1 cellular context compared by ENCODE assay signal in the genomic region with DNA sequence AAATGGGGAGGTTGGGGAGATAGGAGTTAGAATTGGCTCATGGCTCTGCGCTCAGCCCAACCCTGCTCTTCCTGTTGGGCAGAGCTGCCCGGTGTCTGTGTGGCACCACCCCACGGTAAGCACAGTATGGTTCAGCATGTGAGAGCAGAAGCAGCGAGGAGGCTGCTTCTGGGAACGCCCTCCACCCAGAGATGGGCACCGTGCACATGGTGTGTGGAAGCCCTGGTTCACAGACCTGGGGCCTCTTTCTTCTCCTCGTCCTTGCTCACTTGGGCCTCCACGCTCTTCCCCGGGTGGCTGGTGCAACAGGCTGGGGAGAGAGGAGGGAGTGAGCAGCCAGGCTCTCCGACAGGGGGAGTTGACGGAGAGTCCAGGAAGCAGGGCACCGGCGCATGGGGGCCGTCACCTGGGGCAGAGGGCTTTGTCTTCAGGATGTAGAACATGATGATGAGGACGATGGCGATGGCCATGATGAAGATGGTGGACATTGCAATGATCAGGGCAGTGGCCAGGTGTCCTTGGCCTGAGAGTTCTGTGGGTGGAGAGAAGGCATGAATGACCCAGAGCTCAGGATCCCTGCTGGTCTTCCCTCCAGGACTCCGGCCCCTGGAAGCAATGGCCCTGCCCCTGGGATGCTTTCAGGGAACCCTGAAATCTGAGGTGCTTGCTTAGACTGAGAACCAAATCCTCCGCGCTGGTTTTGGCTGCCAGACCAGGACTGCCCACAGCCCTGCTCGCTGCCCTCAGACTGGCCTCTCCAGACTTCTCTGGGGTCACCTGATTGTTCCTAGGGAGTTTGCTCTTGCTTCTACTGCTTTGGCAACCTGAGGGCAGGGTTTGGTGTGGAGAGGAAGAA.
TF ChIP-seq lines count a peak whose summit lies in the region.

No MANE protein-coding gene starts in this region.

TF ChIP-seq in HCT116, 20 proteins besides CTCF, POLR2A, EP300 and RAD21 (continued from another document):
- TF ChIP-seq, protein P1, sequence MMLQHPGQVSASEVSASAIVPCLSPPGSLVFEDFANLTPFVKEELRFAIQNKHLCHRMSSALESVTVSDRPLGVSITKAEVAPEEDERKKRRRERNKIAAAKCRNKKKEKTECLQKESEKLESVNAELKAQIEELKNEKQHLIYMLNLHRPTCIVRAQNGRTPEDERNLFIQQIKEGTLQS (IDR thresholded peaks at IDR 0.05), result no peak
- TF ChIP-seq EZH2phosphoT487 (IDR thresholded peaks at IDR 0.05; ENCODE audit: borderline replicate concordance) (no peak), TCF7L2 (IDR thresholded peaks at IDR 0.05; ENCODE audit: borderline replicate concordance, extremely low read depth, insufficient read depth, insufficient read length) (no peak), FOSL1 (IDR thresholded peaks at IDR 0.05; ENCODE audit: low read depth) (no peak), EGR1 (IDR thresholded peaks at IDR 0.05; ENCODE audit: low read depth) (no peak), SP1 (IDR thresholded peaks at IDR 0.05; ENCODE audit: low read depth) (no peak), CBX3 (IDR thresholded peaks at IDR 0.05; ENCODE audit: low read depth) (no peak), ELF1 (IDR thresholded peaks at IDR 0.05; ENCODE audit: borderline replicate concordance, low read depth) (no peak), YY1 (IDR thresholded peaks at IDR 0.05; ENCODE audit: extremely low read depth, insufficient replicate concordance, low read depth, low read length) (no peak), EZH2 (IDR thresholded peaks at IDR 0.05) (no peak), ZNF274 (IDR thresholded peaks at IDR 0.05; ENCODE audit: low read depth, low read length) (no peak), JUND (IDR thresholded peaks at IDR 0.05) (no peak)
- TF ChIP-seq, protein P2, sequence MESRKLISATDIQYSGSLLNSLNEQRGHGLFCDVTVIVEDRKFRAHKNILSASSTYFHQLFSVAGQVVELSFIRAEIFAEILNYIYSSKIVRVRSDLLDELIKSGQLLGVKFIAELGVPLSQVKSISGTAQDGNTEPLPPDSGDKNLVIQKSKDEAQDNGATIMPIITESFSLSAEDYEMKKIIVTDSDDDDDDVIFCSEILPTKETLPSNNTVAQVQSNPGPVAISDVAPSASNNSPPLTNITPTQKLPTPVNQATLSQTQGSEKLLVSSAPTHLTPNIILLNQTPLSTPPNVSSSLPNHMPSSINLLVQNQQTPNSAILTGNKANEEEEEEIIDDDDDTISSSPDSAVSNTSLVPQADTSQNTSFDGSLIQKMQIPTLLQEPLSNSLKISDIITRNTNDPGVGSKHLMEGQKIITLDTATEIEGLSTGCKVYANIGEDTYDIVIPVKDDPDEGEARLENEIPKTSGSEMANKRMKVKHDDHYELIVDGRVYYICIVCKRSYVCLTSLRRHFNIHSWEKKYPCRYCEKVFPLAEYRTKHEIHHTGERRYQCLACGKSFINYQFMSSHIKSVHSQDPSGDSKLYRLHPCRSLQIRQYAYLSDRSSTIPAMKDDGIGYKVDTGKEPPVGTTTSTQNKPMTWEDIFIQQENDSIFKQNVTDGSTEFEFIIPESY (IDR thresholded peaks at IDR 0.05; ENCODE audit: extremely low read depth, insufficient replicate concordance, low read length), result no peak
- TF ChIP-seq, protein P3, sequence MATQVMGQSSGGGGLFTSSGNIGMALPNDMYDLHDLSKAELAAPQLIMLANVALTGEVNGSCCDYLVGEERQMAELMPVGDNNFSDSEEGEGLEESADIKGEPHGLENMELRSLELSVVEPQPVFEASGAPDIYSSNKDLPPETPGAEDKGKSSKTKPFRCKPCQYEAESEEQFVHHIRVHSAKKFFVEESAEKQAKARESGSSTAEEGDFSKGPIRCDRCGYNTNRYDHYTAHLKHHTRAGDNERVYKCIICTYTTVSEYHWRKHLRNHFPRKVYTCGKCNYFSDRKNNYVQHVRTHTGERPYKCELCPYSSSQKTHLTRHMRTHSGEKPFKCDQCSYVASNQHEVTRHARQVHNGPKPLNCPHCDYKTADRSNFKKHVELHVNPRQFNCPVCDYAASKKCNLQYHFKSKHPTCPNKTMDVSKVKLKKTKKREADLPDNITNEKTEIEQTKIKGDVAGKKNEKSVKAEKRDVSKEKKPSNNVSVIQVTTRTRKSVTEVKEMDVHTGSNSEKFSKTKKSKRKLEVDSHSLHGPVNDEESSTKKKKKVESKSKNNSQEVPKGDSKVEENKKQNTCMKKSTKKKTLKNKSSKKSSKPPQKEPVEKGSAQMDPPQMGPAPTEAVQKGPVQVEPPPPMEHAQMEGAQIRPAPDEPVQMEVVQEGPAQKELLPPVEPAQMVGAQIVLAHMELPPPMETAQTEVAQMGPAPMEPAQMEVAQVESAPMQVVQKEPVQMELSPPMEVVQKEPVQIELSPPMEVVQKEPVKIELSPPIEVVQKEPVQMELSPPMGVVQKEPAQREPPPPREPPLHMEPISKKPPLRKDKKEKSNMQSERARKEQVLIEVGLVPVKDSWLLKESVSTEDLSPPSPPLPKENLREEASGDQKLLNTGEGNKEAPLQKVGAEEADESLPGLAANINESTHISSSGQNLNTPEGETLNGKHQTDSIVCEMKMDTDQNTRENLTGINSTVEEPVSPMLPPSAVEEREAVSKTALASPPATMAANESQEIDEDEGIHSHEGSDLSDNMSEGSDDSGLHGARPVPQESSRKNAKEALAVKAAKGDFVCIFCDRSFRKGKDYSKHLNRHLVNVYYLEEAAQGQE (IDR thresholded peaks at IDR 0.05; ENCODE audit: low read depth), result no peak
